11 cellular contexts compared by ENCODE assay signal in the genomic region with DNA sequence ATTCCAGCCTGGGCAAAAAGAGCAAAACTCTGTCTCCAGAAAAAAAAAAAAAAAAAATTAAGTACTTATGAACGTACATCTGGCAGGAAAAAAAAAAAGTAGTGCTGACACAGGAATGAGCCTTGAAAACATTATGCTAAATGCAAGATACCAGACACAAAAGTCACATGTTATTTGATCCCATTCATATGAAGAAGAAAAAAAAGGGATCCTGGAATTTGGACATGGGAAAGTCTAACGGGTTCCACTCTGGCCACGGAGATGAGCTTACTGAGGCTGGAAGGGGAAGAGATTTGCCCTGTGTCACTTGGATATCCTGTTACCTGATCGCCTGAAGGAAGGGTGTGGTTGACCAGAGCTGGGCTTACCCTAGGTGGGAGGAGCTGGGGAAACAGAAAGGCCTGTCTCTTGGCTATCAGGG.
DNase-seq lines count a peak whose midpoint lies in the region; ATAC-seq and TF ChIP-seq lines count a peak whose summit lies in the region.
"Had no signal": no experiment of that assay in that cellular context is flagged by ENCODE, and none has a peak within 500 bp of the region (broad histone marks: within the 10 kb centered on the region; RNA-seq: fewer than 3 reads in every experiment).

No MANE protein-coding gene starts in this region.

- BruUV-seq in MCF 10A (replicated peaks; lab: Mats Ljungman, UMichigan) (no TSS peak), PC-3 (replicated peaks; lab: Mats Ljungman, UMichigan) (no TSS peak)

- H3K27ac ChIP-seq in breast epithelium: no peak overlapping the region
- H3K27ac ChIP-seq in PC-3 (ENCODE audit: low read length): peak overlapping the region; percentile 98
- no peak overlapping the region for H3K27ac ChIP-seq in CD8-positive, alpha-beta memory T cell (ENCODE audit: low read depth, low read length)
- no peak overlapping the region for H3K27ac ChIP-seq in lower lobe of right lung
- H3K27ac ChIP-seq: thoracic aorta had no signal

- peaks cover 12% of the 10 kb centered on the region for H3K36me3 Mint-ChIP-seq in MCF 10A (ENCODE audit: insufficient read depth, unreplicated experiment)
- no peaks in the 10 kb centered on the region for H3K36me3 Mint-ChIP-seq in CD8-positive, alpha-beta memory T cell

- no peak for TF ChIP-seq POLR2A in breast epithelium (IDR thresholded peaks at IDR 0.05)

- TF ChIP-seq CTCF in MCF 10A (IDR thresholded peaks at IDR 0.05; ENCODE audit: unreplicated experiment): no peak
- TF ChIP-seq CTCF in breast epithelium (IDR thresholded peaks at IDR 0.05): no peak
- TF ChIP-seq CTCF in PC-3 (conservative IDR thresholded peaks at IDR 0.05; ENCODE audit: low read depth, low read length): no peak
- no peak for TF ChIP-seq CTCF in lower lobe of right lung (IDR thresholded peaks at IDR 0.05)

- no peaks in the 10 kb centered on the region for H3K27me3 ChIP-seq in breast epithelium
- H3K27me3 ChIP-seq in PC-3 (ENCODE audit: low read length): no peaks in the 10 kb centered on the region
- H3K27me3 ChIP-seq in CD8-positive, alpha-beta memory T cell (ENCODE audit: insufficient read depth, low read length, poor library complexity, severe bottlenecking): no peaks in the 10 kb centered on the region
- no peaks in the 10 kb centered on the region for H3K27me3 ChIP-seq in lower lobe of right lung (ENCODE audit: low read depth)

- POLR2A ChIA-PET in MCF 10A (lab: Yijun Ruan, JAX) (interaction anchor here (0.5 to 1.7 kb wide), 14 partner anchors 8 to 1347 kb away, joined by 3 to 6 read pairs (median 3); no protein-coding TSS in a partner anchor), PC-3 (lab: Charles Lee; ENCODE audit: unreplicated experiment) (no interaction called here)
- POLR2A ChIA-PET in CD8-positive, alpha-beta memory T cell (lab: Charles Lee): no interaction called here

- H3K36me3 ChIP-seq in breast epithelium (no peaks in the 10 kb centered on the region), PC-3 (ENCODE audit: low read depth, low read length) (no peaks in the 10 kb centered on the region), lower lobe of right lung (no peaks in the 10 kb centered on the region)
- H3K36me3 ChIP-seq in CD8-positive, alpha-beta memory T cell (ENCODE audit: insufficient read depth, low read length): no peaks in the 10 kb centered on the region
- H3K36me3 ChIP-seq: thoracic aorta had no signal

- peak overlapping the region; percentile 71 for H3K27ac Mint-ChIP-seq in MCF 10A (ENCODE audit: low read depth, unreplicated experiment)
- H3K27ac Mint-ChIP-seq in CD8-positive, alpha-beta memory T cell: no peak overlapping the region

- H3K9me2 ChIP-seq in PC-3 (replicated peaks; ENCODE audit: low read length): no peaks in the 10 kb centered on the region

- H3K4me3 ChIP-seq in breast epithelium (no peak overlapping the region), PC-3 (ENCODE audit: low read length) (peak overlapping the region; percentile 24; the same call in 1 of the 2 replicates), lower lobe of right lung (no peak overlapping the region)
- no peak overlapping the region for H3K4me3 ChIP-seq in CD8-positive, alpha-beta memory T cell (ENCODE audit: low read length)
- H3K4me3 ChIP-seq: thoracic aorta had no signal

- no peaks in the 10 kb centered on the region for H3K9me3 Mint-ChIP-seq in MCF 10A (ENCODE audit: unreplicated experiment)
- H3K9me3 Mint-ChIP-seq in CD8-positive, alpha-beta memory T cell: peaks cover 0 to 2% (median 0%) of the 10 kb centered on the region in 5 donors

- no peaks in the 10 kb centered on the region for H3K27me3 Mint-ChIP-seq in MCF 10A (ENCODE audit: insufficient read depth, unreplicated experiment)
- peaks cover 3 to 4% of the 10 kb centered on the region in 2 donors for H3K27me3 Mint-ChIP-seq in CD8-positive, alpha-beta memory T cell

- no peaks in the 10 kb centered on the region for H3F3A ChIP-seq in PC-3 (ENCODE audit: low read length, unreplicated experiment)

- no peak overlapping the region for H2AFZ ChIP-seq in PC-3 (ENCODE audit: low read length)

- H3K4me3 Mint-ChIP-seq in MCF 10A (ENCODE audit: unreplicated experiment): peak overlapping the region; percentile 17
- no peak overlapping the region for H3K4me3 Mint-ChIP-seq in CD8-positive, alpha-beta memory T cell

- peaks cover 22% of the 10 kb centered on the region for H3K4me1 Mint-ChIP-seq in MCF 10A (ENCODE audit: insufficient read depth, unreplicated experiment)
- no peaks in the 10 kb centered on the region for H3K4me1 Mint-ChIP-seq in CD8-positive, alpha-beta memory T cell

- intact Hi-C loops in MCF 10A (cut with micrococcal nuclease) (no loop called here), breast epithelium (cut with DNase I; ENCODE audit: low total_unique reads) (no loop called here), PC-3 (cut with micrococcal nuclease) (no loop called here), lower lobe of right lung (cut with DNase I) (no loop called here)

- H3K4me2 ChIP-seq in PC-3 (ENCODE audit: low read length): peak overlapping the region; percentile 82

- H3K4me1 ChIP-seq in breast epithelium (no peaks in the 10 kb centered on the region), PC-3 (ENCODE audit: insufficient read depth, low read length) (peaks cover 29% of the 10 kb centered on the region), lower lobe of right lung (no peaks in the 10 kb centered on the region)
- no peaks in the 10 kb centered on the region for H3K4me1 ChIP-seq in CD8-positive, alpha-beta memory T cell (ENCODE audit: insufficient read depth, low read length)

- H3K9me3 ChIP-seq in breast epithelium (no peaks in the 10 kb centered on the region), PC-3 (ENCODE audit: low read length) (no peaks in the 10 kb centered on the region), lower lobe of right lung (no peaks in the 10 kb centered on the region)
- no peaks in the 10 kb centered on the region for H3K9me3 ChIP-seq in CD8-positive, alpha-beta memory T cell (ENCODE audit: low read length)
- H3K9me3 ChIP-seq: thoracic aorta had no signal

- ATAC-seq in PC-3 (peak; percentile 89), lower lobe of right lung (no peak)

- CTCF ChIA-PET in MCF 10A (lab: Yijun Ruan, JAX): interaction anchor here (0.6 to 1.3 kb wide), 7 partner anchors 8 to 308 kb away, joined by 3 to 6 read pairs (median 4); no protein-coding TSS in a partner anchor
- CTCF ChIA-PET in PC-3 (lab: Charles Lee): no interaction called here
- CTCF ChIA-PET in CD8-positive, alpha-beta memory T cell (lab: Charles Lee): no interaction called here

- no peaks in the 10 kb centered on the region for H3K79me2 ChIP-seq in PC-3 (ENCODE audit: low read length)

- no peaks in the 10 kb centered on the region for H4K20me1 ChIP-seq in PC-3 (ENCODE audit: low read length)

- DNase-seq in MCF 10A (ENCODE audit: unreplicated experiment) (peak; percentile 70), breast epithelium (ENCODE audit: low spot score in 2 of 2) (no peak), PC-3 (peak; percentile 91), fibroblast of peridontal ligament (ENCODE audit: extremely low read depth) (peak; percentile 83), lower lobe of right lung (no peak), AML-193 (lab: John Stamatoyannopoulos, UW) (no peak)
- no peak for DNase-seq in CD8-positive, alpha-beta memory T cell
- DNase-seq in stimulated activated CD8-positive, alpha-beta memory T cell treated with anti-CD3 and anti-CD28 coated beads, Interleukin-4, amount 100 ng/mL, for 48 hours: no peak
- DNase-seq: ACHN; stimulated activated CD4-positive, alpha-beta T cell treated with anti-CD3 and anti-CD28 coated beads, Interleukin-4, amount 100 ng/mL, for 24 hours had no signal

- H3K9ac ChIP-seq in PC-3 (ENCODE audit: low read length): peak overlapping the region; percentile 80

Comparison
In these comparisons a context has a peak if more than half of its experiments do, and no peak if none do; other contexts are left out.
1. DNase-seq: peak in MCF 10A (single experiment), PC-3 (single experiment) and fibroblast of peridontal ligament (single experiment); none in breast epithelium (0 of 2), CD8-positive, alpha-beta memory T cell (0 of 5), lower lobe of right lung (single experiment), stimulated activated CD8-positive, alpha-beta memory T cell treated with anti-CD3 and anti-CD28 coated beads, Interleukin-4, amount 100 ng/mL, for 48 hours (single experiment) and AML-193 (0 of 2).